Comparison of ENCODE assay signal across 17 cellular contexts in genomic region chr7:11203688-11204087, GRCh38.
DNase-seq lines count a peak whose midpoint lies in the region; ATAC-seq, FAIRE-seq and TF ChIP-seq lines count a peak whose summit lies in the region.
"Had no signal": no experiment of that assay in that cellular context is flagged by ENCODE, and none has a peak within 500 bp of the region (broad histone marks: within the 10 kb centered on the region; RNA-seq: fewer than 3 reads in every experiment).

No MANE protein-coding gene starts in this region.

- H3K27me3 Mint-ChIP-seq in brain: peaks cover 2% of the 10 kb centered on the region

- H3K36me3 Mint-ChIP-seq in brain: no peaks in the 10 kb centered on the region

- H3K4me1 Mint-ChIP-seq in brain: peaks cover 55% of the 10 kb centered on the region

- H3K36me3 ChIP-seq in pancreas: no peaks in the 10 kb centered on the region
- H3K36me3 ChIP-seq: BLaER1 treated with 17β-estradiol and CSF1 and Interleukin-3, amounts not matched to agents 10 nM and 100 nM had no signal

- intact Hi-C loops in left ventricle myocardium superior (cut with micrococcal nuclease): no loop called here
- intact Hi-C loops in posterior vena cava (cut with DNase I): no loop called here
- intact Hi-C loops in pancreas (cut with DNase I): no loop called here

- no peaks in the 10 kb centered on the region for H3K4me1 ChIP-seq in pancreas
- H3K4me1 ChIP-seq: BLaER1 treated with 17β-estradiol and CSF1 and Interleukin-3, amounts not matched to agents 10 nM and 100 nM had no signal

- no peak overlapping the region for H3K4me3 ChIP-seq in pancreas
- H3K4me3 ChIP-seq: BLaER1 treated with 17β-estradiol and CSF1 and Interleukin-3, amounts not matched to agents 10 nM and 100 nM had no signal

- no peaks in the 10 kb centered on the region for H3K9me3 ChIP-seq in pancreas
- H3K9me3 ChIP-seq: BLaER1 treated with 17β-estradiol and CSF1 and Interleukin-3, amounts not matched to agents 10 nM and 100 nM had no signal

- TF ChIP-seq CTCF in brain (conservative IDR thresholded peaks at IDR 0.05): no peak
- TF ChIP-seq CTCF in pancreas (IDR thresholded peaks at IDR 0.05): no peak

- ATAC-seq in left ventricle myocardium superior (peak; percentile 88), GM19328 (IDR thresholded peaks at IDR 0.05; ENCODE audit: unreplicated experiment) (no peak), pancreas (no peak)

- H3K4me3 Mint-ChIP-seq in brain: no peak overlapping the region

- no peaks in the 10 kb centered on the region for H3K9me3 Mint-ChIP-seq in brain

- FAIRE-seq in pancreas (lab: Jason Lieb, UNC): no peak

- no peak overlapping the region for H3K27ac ChIP-seq in pancreas
- H3K27ac ChIP-seq: 22Rv1; BLaER1 treated with 17β-estradiol and CSF1 and Interleukin-3, amounts not matched to agents 10 nM and 100 nM had no signal

- 70 to 72% methylated on average over 3 of the region's 3 CpGs for WGBS in pancreas, 2 donors

- no peaks in the 10 kb centered on the region for H3K27me3 ChIP-seq in pancreas
- H3K27me3 ChIP-seq: BLaER1 treated with 17β-estradiol and CSF1 and Interleukin-3, amounts not matched to agents 10 nM and 100 nM had no signal

- H3K27ac Mint-ChIP-seq in brain: peak overlapping the region in 4 of 5 experiments; percentile 22 to 95 (median 63)

- DNase-seq in DMS 273 (lab: John Stamatoyannopoulos, UW; ENCODE audit: unreplicated experiment): peak; percentile 57
- DNase-seq in DMS 273 treated with DMSO at 0.1 percent for 48 hours (lab: John Stamatoyannopoulos, UW): no peak
- DNase-seq in left ventricle myocardium superior: peak; percentile 71
- peak; percentile 74 for DNase-seq in posterior vena cava (ENCODE audit: low spot score)
- DNase-seq in GOT3 (lab: John Stamatoyannopoulos, UW): no peak
- no peak for DNase-seq in pancreas
- DNase-seq: EL, HCEC 1CT, Karpas-422, NCI-H1930, NCI-H510A treated with DMSO at 0.1 percent for 48 hours, OCI-M1, RPMI8226 had no signal

Comparison
In these comparisons a context has a peak if more than half of its experiments do, and no peak if none do; other contexts are left out.
1. DNase-seq: peak in DMS 273 (single experiment), left ventricle myocardium superior (single experiment) and posterior vena cava (single experiment); none in DMS 273 treated with DMSO at 0.1 percent for 48 hours (single experiment), GOT3 (single experiment) and pancreas (0 of 6).